In genomic region chr13:45055902-45056648, GRCh38 we compare ENCODE assay signal across 8 cellular contexts.
A peak's percentile ranks its signal among the peaks of the same experiment; 100 is the strongest.
DNase-seq lines count a peak whose midpoint lies in the region; ATAC-seq and TF ChIP-seq lines count a peak whose summit lies in the region.

No MANE protein-coding gene starts in this region.

- intact Hi-C loops in head of caudate nucleus (cut with DNase I): no loop called here

- H3K27ac ChIP-seq in tibial nerve (peak overlapping the region; percentile 45 to 90 (median 70)), Peyer's patch (peak overlapping the region in 1 of 4 donors; percentile 39)

- peak overlapping the region; percentile 56 for H3K27ac Mint-ChIP-seq in activated naive CD4-positive, alpha-beta T cell treated with anti-CD3 and anti-CD28 coated beads, Interleukin-2, amount 50 U/mL, for 24 hours

- H3K4me1 Mint-ChIP-seq in activated naive CD4-positive, alpha-beta T cell treated with anti-CD3 and anti-CD28 coated beads, Interleukin-2, amount 50 U/mL, for 24 hours: peaks cover 19% of the 10 kb centered on the region

- peak in 1 of 2 donors; percentile 8 for TF ChIP-seq EP300 in tibial nerve (IDR thresholded peaks at IDR 0.05)

- H3K9me3 ChIP-seq in tibial nerve: no peaks in the 10 kb centered on the region
- no peaks in the 10 kb centered on the region for H3K9me3 ChIP-seq in Peyer's patch

- H3K27me3 Mint-ChIP-seq in activated naive CD4-positive, alpha-beta T cell treated with anti-CD3 and anti-CD28 coated beads, Interleukin-2, amount 50 U/mL, for 24 hours: no peaks in the 10 kb centered on the region

- no peak for TF ChIP-seq POLR2A in tibial nerve (IDR thresholded peaks at IDR 0.05)
- no peak for TF ChIP-seq POLR2A in Peyer's patch (IDR thresholded peaks at IDR 0.05)

- H3K9me3 Mint-ChIP-seq in activated naive CD4-positive, alpha-beta T cell treated with anti-CD3 and anti-CD28 coated beads, Interleukin-2, amount 50 U/mL, for 24 hours: no peaks in the 10 kb centered on the region

- WGBS in tibial nerve, 2 donors: 18 to 21% methylated on average over 7 of the region's 7 CpGs

- H3K4me3 ChIP-seq in tibial nerve (peak overlapping the region in 1 of 4 donors; percentile 0), Peyer's patch (no peak overlapping the region)

- H3K4me1 ChIP-seq in tibial nerve (peaks cover 0 to 23% (median 14%) of the 10 kb centered on the region in 4 donors), Peyer's patch (peaks cover 0 to 20% (median 0%) of the 10 kb centered on the region in 4 donors)

- H3K36me3 ChIP-seq in tibial nerve (no peaks in the 10 kb centered on the region), Peyer's patch (no peaks in the 10 kb centered on the region)

- ATAC-seq in GM18502 (IDR thresholded peaks at IDR 0.05; ENCODE audit: poor library complexity, unreplicated experiment): no peak

- DNase-seq in activated naive CD4-positive, alpha-beta T cell treated with anti-CD3 and anti-CD28 coated beads, Interleukin-2, amount 50 U/mL, for 16 hours: no peak
- peak; percentile 31 for DNase-seq in activated T-cell treated with anti-CD3 and anti-CD28 coated beads, Interleukin-2, amount 50 U/mL, for 48 hours
- DNase-seq in head of caudate nucleus (peak in 24 of 42 donors; percentile 11 to 64 (median 34)), tibial nerve (ENCODE audit: low spot score in 2 of 2) (peak in 1 of 2 donors; percentile 14), NCI-H2196 (lab: John Stamatoyannopoulos, UW; ENCODE audit: unreplicated experiment) (no peak), Peyer's patch (no peak)

- H3K4me3 Mint-ChIP-seq in activated naive CD4-positive, alpha-beta T cell treated with anti-CD3 and anti-CD28 coated beads, Interleukin-2, amount 50 U/mL, for 24 hours: peak overlapping the region; percentile 69

- H3K27me3 ChIP-seq in tibial nerve (no peaks in the 10 kb centered on the region), Peyer's patch (no peaks in the 10 kb centered on the region)

- H3K36me3 Mint-ChIP-seq in activated naive CD4-positive, alpha-beta T cell treated with anti-CD3 and anti-CD28 coated beads, Interleukin-2, amount 50 U/mL, for 24 hours: no peaks in the 10 kb centered on the region

- TF ChIP-seq CTCF in tibial nerve (IDR thresholded peaks at IDR 0.05): no peak
- no peak for TF ChIP-seq CTCF in Peyer's patch (IDR thresholded peaks at IDR 0.05)

Comparison
In these comparisons a context has a peak if more than half of its experiments do, and no peak if none do; other contexts are left out.
1. DNase-seq: peak in activated T-cell treated with anti-CD3 and anti-CD28 coated beads, Interleukin-2, amount 50 U/mL, for 48 hours (2 of 2) and head of caudate nucleus (24 of 42); none in activated naive CD4-positive, alpha-beta T cell treated with anti-CD3 and anti-CD28 coated beads, Interleukin-2, amount 50 U/mL, for 16 hours (single experiment), NCI-H2196 (single experiment) and Peyer's patch (0 of 3).